8 cellular contexts compared by ENCODE assay signal in the genomic region with DNA sequence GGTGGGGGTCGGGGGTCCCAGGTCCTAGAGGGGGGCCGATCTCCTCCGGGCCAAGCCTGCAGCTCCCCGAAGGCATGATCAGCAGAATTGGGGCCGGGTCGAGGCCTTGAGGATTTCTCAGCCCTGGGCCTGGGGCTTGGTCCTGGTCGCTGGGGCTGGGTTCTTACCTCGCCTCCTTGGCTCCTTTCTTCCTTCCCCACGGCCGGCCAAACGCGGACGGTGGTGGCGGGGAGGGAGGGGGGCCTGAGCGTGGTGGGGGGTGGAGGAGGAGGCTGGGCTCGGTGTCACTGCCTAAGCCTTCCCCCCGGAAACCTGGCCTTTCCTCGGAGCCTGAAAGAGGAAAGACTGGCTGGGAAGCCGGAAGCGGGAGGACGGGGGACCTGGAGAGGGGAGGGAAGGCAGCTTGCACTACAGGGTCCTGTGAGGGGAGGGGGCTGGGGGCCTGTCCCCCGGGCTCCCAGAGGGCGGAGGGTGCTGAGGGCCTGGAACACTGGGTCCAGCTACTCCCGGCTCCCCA. TPM values are rescaled to one million over a fixed set of nuclear protein-coding genes. Genes with fewer than 3 reads are reported as not detected.
DNase-seq lines count a peak whose midpoint lies in the region; ATAC-seq and TF ChIP-seq lines count a peak whose summit lies in the region.

A gene with protein sequence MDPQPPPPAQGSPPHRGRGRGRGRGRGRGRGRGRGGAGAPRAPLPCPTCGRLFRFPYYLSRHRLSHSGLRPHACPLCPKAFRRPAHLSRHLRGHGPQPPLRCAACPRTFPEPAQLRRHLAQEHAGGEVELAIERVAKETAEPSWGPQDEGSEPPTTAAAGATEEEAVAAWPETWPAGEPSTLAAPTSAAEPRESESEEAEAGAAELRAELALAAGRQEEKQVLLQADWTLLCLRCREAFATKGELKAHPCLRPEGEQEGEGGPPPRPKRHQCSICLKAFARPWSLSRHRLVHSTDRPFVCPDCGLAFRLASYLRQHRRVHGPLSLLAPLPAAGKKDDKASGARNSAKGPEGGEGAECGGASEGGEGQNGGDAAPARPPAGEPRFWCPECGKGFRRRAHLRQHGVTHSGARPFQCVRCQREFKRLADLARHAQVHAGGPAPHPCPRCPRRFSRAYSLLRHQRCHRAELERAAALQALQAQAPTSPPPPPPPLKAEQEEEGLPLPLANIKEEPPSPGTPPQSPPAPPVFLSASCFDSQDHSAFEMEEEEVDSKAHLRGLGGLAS (minus strand): TSS at position 221 of the 517 bp plus-strand sequence. CDS start 1,209 bp downstream, outside the sequence.

- BruUV-seq in Calu3 (replicated peaks; lab: Mats Ljungman, UMichigan), result no TSS peak

- TF ChIP-seq CTCF in Calu3 (IDR thresholded peaks at IDR 0.05; ENCODE audit: unreplicated experiment) (no peak), lung (IDR thresholded peaks at IDR 0.05; ENCODE audit: control extremely low read depth, extremely low read depth) (no peak)

- H3K9me3 ChIP-seq in ectodermal cell (ENCODE audit: control insufficient read depth, low read length) (no peaks in the 10 kb centered on the region), lung (ENCODE audit: control insufficient read depth in 2 of 2, insufficient read depth in 1 of 2, low read length in 1 of 2) (peaks cover 0 to 5% of the 10 kb centered on the region in 2 donors)

- peak within 1 kb of the TSS; percentile 52 for H3K27ac Mint-ChIP-seq in Calu3 (ENCODE audit: unreplicated experiment)

- H3K36me3 ChIP-seq in ectodermal cell (ENCODE audit: control insufficient read depth, insufficient read depth, low read length), result peaks cover 12% of the 10 kb centered on the region
- peaks cover 8 to 20% of the 10 kb centered on the region in 2 donors for H3K36me3 ChIP-seq in lung (ENCODE audit: control insufficient read depth in 2 of 2, insufficient read depth in 2 of 2, low read length in 2 of 2)

- peak; percentile 59 for ATAC-seq in HG03354 (IDR thresholded peaks at IDR 0.05; ENCODE audit: poor library complexity, severe bottlenecking, unreplicated experiment)
- ATAC-seq in lung (ENCODE audit: insufficient read depth, low FRiP score), result peak; percentile 81
- no peak for ATAC-seq in HG03108 (IDR thresholded peaks at IDR 0.05; ENCODE audit: unreplicated experiment)

- peak within 1 kb of the TSS; percentile 80 for H3K4me3 Mint-ChIP-seq in Calu3 (ENCODE audit: low read depth, unreplicated experiment)

- DNase-seq in Calu3 (peak; percentile 95), NCI-H748 (lab: John Stamatoyannopoulos, UW; ENCODE audit: unreplicated experiment) (peak; percentile 94), lung (ENCODE audit: low spot score) (peak; percentile 92)
- peak; percentile 91 to 92 for DNase-seq in activated CD4-positive, alpha-beta T cell treated with anti-CD3 and anti-CD28 coated beads, Interleukin-2, amount 50 U/mL, for 48 hours
- DNase-seq in stimulated activated CD4-positive, alpha-beta T cell treated with anti-CD3 and anti-CD28 coated beads, Interleukin-4, amount 100 ng/mL, for 4 hours, result peak; percentile 70 to 77

- intact Hi-C loops in Calu3 (cut with micrococcal nuclease; ENCODE audit: unreplicated experiment), result loop anchor here (5.0 kb wide), 1 partner anchor 33 kb away; the partner anchor contains the start of gene SBK3

- H3K9me3 Mint-ChIP-seq in Calu3 (ENCODE audit: low read depth, unreplicated experiment), result no peaks in the 10 kb centered on the region

- H3K27ac ChIP-seq in ectodermal cell (ENCODE audit: insufficient read depth, low read depth, low read length, poor library complexity, severe bottlenecking) (peak within 1 kb of the TSS; percentile 55), lung (ENCODE audit: low read depth in 1 of 2, low read length in 1 of 2) (peak within 1 kb of the TSS; percentile 70 to 87)

- H3K4me3 ChIP-seq in ectodermal cell (ENCODE audit: insufficient read depth, low read depth, low read length) (peak within 1 kb of the TSS; percentile 91), lung (peak within 1 kb of the TSS; percentile 52)

- peaks cover 29% of the 10 kb centered on the region for H3K4me1 Mint-ChIP-seq in Calu3 (ENCODE audit: low read depth, unreplicated experiment)

- peaks cover 28% of the 10 kb centered on the region for H3K36me3 Mint-ChIP-seq in Calu3 (ENCODE audit: insufficient read depth, unreplicated experiment)

- H3K27me3 Mint-ChIP-seq in Calu3 (ENCODE audit: unreplicated experiment), result peaks cover 11% of the 10 kb centered on the region

- peaks cover 4% of the 10 kb centered on the region for H3K4me1 ChIP-seq in ectodermal cell (ENCODE audit: control insufficient read depth, insufficient read depth, low read length)
- H3K4me1 ChIP-seq in lung (ENCODE audit: control insufficient read depth in 2 of 2, insufficient read depth in 2 of 2, low read length in 2 of 2), result peaks cover 3% of the 10 kb centered on the region in 2 donors

- CTCF ChIA-PET in Calu3 (lab: Charles Lee), result interaction anchor here (0.6 to 1.5 kb wide), 2 partner anchors 14 to 18 kb away, joined by 4 read pairs; partner anchors contain the start of gene FIZ1

- WGBS in ectodermal cell, 2 experiments, result 3 to 4% methylated on average over 19 of the region's 24 CpGs
- WGBS in lung, 2 donors, result 0 to 1% methylated on average over 15 to 24 of the region's 24 CpGs

- H3K27me3 ChIP-seq in ectodermal cell (ENCODE audit: control insufficient read depth, insufficient read depth, low read length, poor library complexity, severe bottlenecking), result peaks cover 4% of the 10 kb centered on the region
- no peaks in the 10 kb centered on the region for H3K27me3 ChIP-seq in lung (ENCODE audit: control insufficient read depth, insufficient read depth)

RNA-seq across cellular contexts. Expression of the gene that starts here (rescaled TPM):
- total RNA-seq in Calu3 (2022) (29.8 and 33.4 TPM in 2 replicates), lung (10 to 100 TPM in 1 of 2 donors, 1 to 10 TPM in 1; 4.3 to 20.8 TPM)
- 19.6 TPM for polyA plus RNA-seq in ectodermal cell (2013, experiment 1 of 4)
- polyA plus RNA-seq in ectodermal cell (2013, experiment 2 of 4), result 22.2 TPM
- 24.0 TPM for polyA plus RNA-seq in ectodermal cell (2013, experiment 3 of 4)
- polyA plus RNA-seq in ectodermal cell (2013, experiment 4 of 4), result 27.6 TPM
- 10 to 100 TPM in 1 of 2 donors, 1 to 10 TPM in 1; 6.5 to 13.6 TPM for polyA plus RNA-seq in lung
